2 cellular contexts compared by ENCODE assay signal in genomic region chr6:42961020-42961470, GRCh38.
TF ChIP-seq lines count a peak whose summit lies in the region.

No MANE protein-coding gene starts in this region.

TF ChIP-seq in endothelial cell of umbilical vein, 7 proteins besides CTCF, POLR2A, EP300 and RAD21:
- no peak for TF ChIP-seq FOS (IDR thresholded peaks at IDR 0.05; ENCODE audit: borderline replicate concordance, insufficient read depth, low read length)
- no peak for TF ChIP-seq EZH2 (IDR thresholded peaks at IDR 0.05; ENCODE audit: borderline replicate concordance, low read depth, low read length, severe bottlenecking)
- no peak for TF ChIP-seq JUN (IDR thresholded peaks at IDR 0.05; ENCODE audit: borderline replicate concordance, insufficient read depth, insufficient read length, low read depth)
- TF ChIP-seq MAX (IDR thresholded peaks at IDR 0.05; ENCODE audit: insufficient read depth, insufficient read length), result no peak
- TF ChIP-seq POLR2AphosphoS5 (IDR thresholded peaks at IDR 0.05; ENCODE audit: insufficient read depth, low read depth, low read length), result no peak
- TF ChIP-seq GATA2 (IDR thresholded peaks at IDR 0.05; ENCODE audit: insufficient read depth, insufficient read length, low read depth, low read length), result no peak
- TF ChIP-seq MYC (IDR thresholded peaks at IDR 0.05; ENCODE audit: low read depth, low read length), result no peak

TF ChIP-seq in neural cell, 6 proteins besides CTCF, POLR2A, EP300 and RAD21:
- no peak for TF ChIP-seq POLR2AphosphoS5 (IDR thresholded peaks at IDR 0.05)
- no peak for TF ChIP-seq MXI1 (conservative IDR thresholded peaks at IDR 0.05; ENCODE audit: poor library complexity, severe bottlenecking)
- TF ChIP-seq SMC3 (conservative IDR thresholded peaks at IDR 0.05; ENCODE audit: poor library complexity), result no peak
- TF ChIP-seq EZH2 (IDR thresholded peaks at IDR 0.05; ENCODE audit: borderline replicate concordance, insufficient read depth, low read length, poor library complexity, severe bottlenecking), result no peak
